Comparison of ENCODE assay signal across 24 cellular contexts in the genomic region with DNA sequence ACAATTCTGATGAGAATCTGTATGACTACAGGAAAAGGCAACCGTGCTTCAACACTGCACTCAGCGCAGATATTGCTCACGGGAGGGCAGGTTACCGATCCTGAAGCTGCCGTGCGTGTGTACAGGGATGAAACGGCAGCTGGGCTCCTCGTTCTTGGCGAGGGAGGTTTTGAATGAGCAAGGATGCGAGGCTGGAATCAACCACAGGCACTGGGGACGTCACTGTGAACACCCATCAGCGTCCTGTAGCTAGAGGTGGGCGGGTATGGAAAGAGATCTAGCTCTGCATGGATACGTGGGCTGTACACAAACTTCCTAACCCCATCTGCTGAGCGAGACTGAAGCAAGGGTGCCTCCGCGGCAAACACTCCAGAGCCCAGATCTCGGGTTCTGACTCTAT.
DNase-seq lines count a peak whose midpoint lies in the region; ATAC-seq, FAIRE-seq and TF ChIP-seq lines count a peak whose summit lies in the region.
"Had no signal": no experiment of that assay in that cellular context is flagged by ENCODE, and none has a peak within 500 bp of the region (broad histone marks: within the 10 kb centered on the region; RNA-seq: fewer than 3 reads in every experiment).

No MANE protein-coding gene starts in this region.

- no peaks in the 10 kb centered on the region for H3K9me3 ChIP-seq in BLaER1
- H3K9me3 ChIP-seq in sigmoid colon: no peaks in the 10 kb centered on the region
- no peaks in the 10 kb centered on the region for H3K9me3 ChIP-seq in GM23248 (ENCODE audit: low read depth)
- H3K9me3 ChIP-seq: ascending aorta, HAP-1, heart right ventricle, left lung, vagina had no signal

- DNase-seq in RPMI7951 (ENCODE audit: low read depth) (peak; percentile 78), left lobe of liver (ENCODE audit: low spot score) (peak; percentile 29), sigmoid colon (peak; percentile 28), H54 (ENCODE audit: insufficient read length, low spot score) (no peak), HCEC 1CT (no peak), GM23248 (no peak)
- DNase-seq: activated CD4-positive, alpha-beta T cell treated with anti-CD3 and anti-CD28 coated beads, Interleukin-2, amount 10 ng/mL, durations not matched to agents 24 days and 14 days; caudate nucleus; DND-41; heart right ventricle; natural killer cell; NCI-H446; stimulated activated CD4-positive, alpha-beta T cell treated with anti-CD3 and anti-CD28 coated beads, Interleukin-1b, Interleukin-23, amount 100 ng/mL, for 48 hours; T-helper 9 cell; WERI-Rb-1 had no signal

- H3F3A ChIP-seq in GM23248 (ENCODE audit: insufficient read depth): 0 out of 2 replicates have a peak, but pooled peaks cover under 1% of the 10 kb centered on the region

- FAIRE-seq in H54 (lab: Jason Lieb, UNC): no peak
- FAIRE-seq: GM12878 had no signal

- WGBS in sigmoid colon, 2 donors: 84 to 88% methylated on average over 18 of the region's 18 CpGs
- 94 to 95% methylated on average over 18 of the region's 18 CpGs for WGBS in GM23248 (ENCODE audit: low coverage in 1 of 2, low lambda C conversion rate in 2 of 2, missing lambda C conversion rate in 2 of 2), 2 experiments

- no peak for TF ChIP-seq POLR2A in sigmoid colon (IDR thresholded peaks at IDR 0.05)
- TF ChIP-seq POLR2A in H54 (IDR thresholded peaks at IDR 0.05; ENCODE audit: low read depth, low read length): no peak

- no peaks in the 10 kb centered on the region for H3K79me2 ChIP-seq in GM23248 (ENCODE audit: insufficient read depth)

- H3K36me3 ChIP-seq in BLaER1 (no peaks in the 10 kb centered on the region), sigmoid colon (no peaks in the 10 kb centered on the region), GM23248 (ENCODE audit: low read depth) (no peaks in the 10 kb centered on the region)
- H3K36me3 ChIP-seq: ascending aorta, HAP-1, heart right ventricle, left lung, vagina, WERI-Rb-1 had no signal

- no peaks in the 10 kb centered on the region for H4K20me1 ChIP-seq in BLaER1
- H4K20me1 ChIP-seq in GM23248 (ENCODE audit: insufficient read depth): no peaks in the 10 kb centered on the region

- no peak for TF ChIP-seq CTCF in sigmoid colon (IDR thresholded peaks at IDR 0.05)

- no peak overlapping the region for H3K9ac ChIP-seq in BLaER1
- H3K9ac ChIP-seq in GM23248: no peak overlapping the region

- peak overlapping the region; percentile 66; the same call in 1 of the 2 replicates for H3K27ac ChIP-seq in BLaER1
- no peak overlapping the region for H3K27ac ChIP-seq in sigmoid colon
- no peak overlapping the region for H3K27ac ChIP-seq in GM23248
- H3K27ac ChIP-seq: ascending aorta, C4-2B, heart right ventricle, left lung, vagina, WERI-Rb-1 had no signal

- intact Hi-C loops in sigmoid colon (cut with DNase I): no loop called here

- H3K27me3 ChIP-seq in BLaER1 (no peaks in the 10 kb centered on the region), sigmoid colon (no peaks in the 10 kb centered on the region), GM23248 (replicated peaks; ENCODE audit: insufficient read depth) (no peaks in the 10 kb centered on the region)
- H3K27me3 ChIP-seq: ascending aorta, vagina had no signal

- H3K4me1 ChIP-seq in BLaER1: peaks cover 84% of the 10 kb centered on the region
- peaks cover 0 to 5% (median 0%) of the 10 kb centered on the region in 4 donors for H3K4me1 ChIP-seq in sigmoid colon
- H3K4me1 ChIP-seq in GM23248 (ENCODE audit: insufficient read depth): peaks cover 16% of the 10 kb centered on the region
- H3K4me1 ChIP-seq: HAP-1 had no signal

- no peaks in the 10 kb centered on the region for H3K9me2 ChIP-seq in GM23248 (ENCODE audit: insufficient read depth)

- peak overlapping the region; percentile 98 for H3K4me2 ChIP-seq in BLaER1
- no peak overlapping the region for H3K4me2 ChIP-seq in GM23248 (ENCODE audit: unreplicated experiment)

- no peak for TF ChIP-seq EP300 in sigmoid colon (IDR thresholded peaks at IDR 0.05)

- no peak overlapping the region for H3K4me3 ChIP-seq in BLaER1
- H3K4me3 ChIP-seq in sigmoid colon: no peak overlapping the region
- H3K4me3 ChIP-seq in GM23248: no peak overlapping the region
- H3K4me3 ChIP-seq: ascending aorta, GM12878, HAP-1, heart right ventricle, left lung, vagina had no signal

- no peak overlapping the region for H2AFZ ChIP-seq in GM23248

- in situ Hi-C loops in GM23248 (cut with MboI): no loop called here

- ATAC-seq in left lobe of liver: no peak
- no peak for ATAC-seq in HG03097 (IDR thresholded peaks at IDR 0.05; ENCODE audit: low FRiP score, unreplicated experiment)
- ATAC-seq: activated naive CD4-positive, alpha-beta T cell treated with anti-CD3 and anti-CD28 coated beads, Interleukin-2, amount 50 U/mL, for 72 hours; GM12878; heart right ventricle; left lung; natural killer cell had no signal

Comparison
In these comparisons a context has a peak if more than half of its experiments do, and no peak if none do; other contexts are left out.
1. DNase-seq: peak in RPMI7951 (single experiment), left lobe of liver (single experiment) and sigmoid colon (single experiment); none in H54 (single experiment), HCEC 1CT (single experiment) and GM23248 (single experiment).